ENCODE assay signal across 27 cellular contexts in the genomic region with DNA sequence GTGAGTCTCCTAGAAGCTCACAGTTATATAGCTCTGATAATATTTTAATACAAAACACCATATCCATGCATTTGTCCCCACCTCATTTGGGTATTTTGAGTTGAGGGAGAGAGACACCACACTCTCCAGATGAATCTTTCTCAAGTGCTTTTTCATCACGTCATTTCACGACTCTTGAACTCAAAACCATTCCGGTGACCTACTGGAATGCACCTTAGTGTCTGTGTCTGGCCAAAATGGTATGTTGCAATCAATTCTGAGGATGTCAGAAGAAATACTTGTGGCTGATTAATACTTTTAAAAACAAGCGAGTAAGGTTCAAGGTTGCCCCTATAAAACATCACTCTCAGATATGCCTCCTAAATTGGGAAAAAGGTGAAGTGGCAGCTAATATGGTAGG.
"Had no signal": no experiment of that assay in that cellular context is flagged by ENCODE, and none has a peak within 500 bp of the region (broad histone marks: within the 10 kb centered on the region; RNA-seq: fewer than 3 reads in every experiment).

No MANE protein-coding gene starts in this region.

- H3K9ac ChIP-seq: SK-N-SH had no signal

- H3K9me3 ChIP-seq: adrenal gland, breast epithelium, SJCRH30, SK-N-SH had no signal

- H3K4me1 ChIP-seq: breast epithelium, SJCRH30 had no signal

- H3K27me3 Mint-ChIP-seq: activated CD4-positive, alpha-beta memory T cell treated with anti-CD3 and anti-CD28 coated beads for 36 hours; activated naive CD8-positive, alpha-beta T cell treated with anti-CD3 and anti-CD28 coated beads for 36 hours had no signal

- H3K4me2 ChIP-seq: SK-N-SH had no signal

- H3K27me3 ChIP-seq: adrenal gland, breast epithelium, SJCRH30 had no signal

- H3K27ac Mint-ChIP-seq: activated CD4-positive, alpha-beta memory T cell treated with anti-CD3 and anti-CD28 coated beads for 36 hours; activated CD4-positive, alpha-beta T cell treated with anti-CD3 and anti-CD28 coated beads, Interleukin-2, amount 10 ng/mL, durations not matched to agents 7 days and 5 days; activated naive CD4-positive, alpha-beta T cell treated with anti-CD3 and anti-CD28 coated beads, Interleukin-2, amount 10 ng/mL, durations not matched to agents 7 days and 5 days; activated naive CD8-positive, alpha-beta T cell treated with anti-CD3 and anti-CD28 coated beads for 36 hours; WTC11 had no signal

- H3K4me3 ChIP-seq: adrenal gland, breast epithelium, SJCRH30 had no signal

- ATAC-seq: activated T-cell treated with anti-CD3 and anti-CD28 coated beads, Interleukin-2, amount 50 U/mL, for 4 hours; Panc1; WTC11 had no signal

- H3K4me1 Mint-ChIP-seq: activated CD4-positive, alpha-beta T cell treated with anti-CD3 and anti-CD28 coated beads, Interleukin-2, amount 10 ng/mL, durations not matched to agents 7 days and 5 days; activated naive CD4-positive, alpha-beta T cell treated with anti-CD3 and anti-CD28 coated beads, Interleukin-2, amount 10 ng/mL, durations not matched to agents 7 days and 5 days had no signal

- H3K36me3 Mint-ChIP-seq: activated CD4-positive, alpha-beta memory T cell treated with anti-CD3 and anti-CD28 coated beads for 36 hours; activated naive CD4-positive, alpha-beta T cell treated with anti-CD3 and anti-CD28 coated beads, Interleukin-2, amount 10 ng/mL, durations not matched to agents 7 days and 5 days; activated naive CD8-positive, alpha-beta T cell treated with anti-CD3 and anti-CD28 coated beads for 36 hours; WTC11 had no signal

- DNase-seq: activated CD4-positive, alpha-beta memory T cell treated with anti-CD3 and anti-CD28 coated beads for 36 hours; activated CD4-positive, alpha-beta T cell treated with anti-CD3 and anti-CD28 coated beads, Interleukin-2, amount 10 ng/mL, durations not matched to agents 7 days and 5 days; activated CD4-positive, CD25-positive, alpha-beta regulatory T cell treated with anti-CD3 and anti-CD28 coated beads, Interleukin-2, amount 50 U/mL, for 72 hours; activated CD8-positive, alpha-beta memory T cell treated with anti-CD3 and anti-CD28 coated beads for 24 hours; activated gamma-delta T cell; activated naive CD4-positive, alpha-beta T cell treated with anti-CD3 and anti-CD28 coated beads, Interleukin-2, amount 10 ng/mL, durations not matched to agents 7 days and 5 days; activated naive CD8-positive, alpha-beta T cell treated with anti-CD3 and anti-CD28 coated beads for 36 hours; activated T-cell treated with anti-CD3 and anti-CD28 coated beads, Interleukin-2, amount 50 U/mL, for 4 hours; adrenal gland; aorta; caudate nucleus; Karpas-422; NCI-H1105 treated with DMSO at 0.1 percent for 48 hours; NCI-H1436 treated with DMSO at 0.1 percent for 48 hours; NCI-H187; NCI-H2081; NCI-H510A treated with DMSO at 0.1 percent for 48 hours; NCI-H69; NK-92 treated with Interleukin-12 subunit alpha and Interleukin-12 subunit beta, amount 100 ng/mL, for 24 hours; OCI-M1; Right ventricle myocardium superior; SJCRH30; SK-N-SH had no signal

- H3K36me3 ChIP-seq: adrenal gland, breast epithelium, SJCRH30 had no signal

- H3K4me3 Mint-ChIP-seq: activated CD4-positive, alpha-beta memory T cell treated with anti-CD3 and anti-CD28 coated beads for 36 hours; activated CD4-positive, alpha-beta T cell treated with anti-CD3 and anti-CD28 coated beads, Interleukin-2, amount 10 ng/mL, durations not matched to agents 7 days and 5 days; activated naive CD4-positive, alpha-beta T cell treated with anti-CD3 and anti-CD28 coated beads, Interleukin-2, amount 10 ng/mL, durations not matched to agents 7 days and 5 days; activated naive CD8-positive, alpha-beta T cell treated with anti-CD3 and anti-CD28 coated beads for 36 hours; activated T-cell treated with anti-CD3 and anti-CD28 coated beads, Interleukin-2, amount 50 U/mL, for 4 hours; WTC11 had no signal

- H3K9me3 Mint-ChIP-seq: activated CD4-positive, alpha-beta memory T cell treated with anti-CD3 and anti-CD28 coated beads for 36 hours; activated naive CD4-positive, alpha-beta T cell treated with anti-CD3 and anti-CD28 coated beads, Interleukin-2, amount 10 ng/mL, durations not matched to agents 7 days and 5 days; activated naive CD8-positive, alpha-beta T cell treated with anti-CD3 and anti-CD28 coated beads for 36 hours; activated T-cell treated with anti-CD3 and anti-CD28 coated beads, Interleukin-2, amount 50 U/mL, for 4 hours had no signal

- H3K27ac ChIP-seq: adrenal gland, breast epithelium, RWPE1, SJCRH30 had no signal
